In genomic region chr12:81005635-81006034, GRCh38 we compare ENCODE assay signal across 20 cellular contexts.
DNase-seq lines count a peak whose midpoint lies in the region; TF ChIP-seq lines count a peak whose summit lies in the region.
"Had no signal": no experiment of that assay in that cellular context is flagged by ENCODE, and none has a peak within 500 bp of the region (broad histone marks: within the 10 kb centered on the region; RNA-seq: fewer than 3 reads in every experiment).

No MANE protein-coding gene starts in this region.

- H3K4ac ChIP-seq in H9 (ENCODE audit: low read depth, low read length) = no peak overlapping the region

- H2BK120ac ChIP-seq in H9 (ENCODE audit: low read depth, low read length, poor library complexity, severe bottlenecking) = no peak overlapping the region

- H3K9me3 Mint-ChIP-seq in H9 = peaks cover 0 to 4% of the 10 kb centered on the region in 2 experiments; a peak in 1 of 5 replicates
- H3K9me3 Mint-ChIP-seq: GM23338 had no signal

- no peak overlapping the region for H2AFZ ChIP-seq in Karpas-422 (ENCODE audit: low read length)
- H2AFZ ChIP-seq in H9 (ENCODE audit: low read length) = no peak overlapping the region
- H2AFZ ChIP-seq: GM23338 had no signal

- no peaks in the 10 kb centered on the region for H3K9me2 ChIP-seq in Karpas-422 (replicated peaks; ENCODE audit: insufficient read depth, low read length)

- TF ChIP-seq CTCF in H9 (conservative IDR thresholded peaks at IDR 0.05) = no peak

- H3K36me3 ChIP-seq in Karpas-422 (ENCODE audit: insufficient read depth, low read length) = no peaks in the 10 kb centered on the region

- H3K23me2 ChIP-seq in H9 (ENCODE audit: insufficient read length, low read depth, low read length, poor library complexity, severe bottlenecking) = no peaks in the 10 kb centered on the region

- no peak overlapping the region for H2BK20ac ChIP-seq in H9 (ENCODE audit: low read depth, low read length, poor library complexity, severe bottlenecking)

- H4K5ac ChIP-seq in H9 (ENCODE audit: insufficient read length, low read depth, low read length) = no peak overlapping the region

- H3K9me3 ChIP-seq in Karpas-422 (ENCODE audit: low read length) = no peaks in the 10 kb centered on the region
- no peaks in the 10 kb centered on the region for H3K9me3 ChIP-seq in H9 (ENCODE audit: control insufficient read depth, low read depth, low read length)

- H4K91ac ChIP-seq in H9 (ENCODE audit: insufficient read length, low read depth, low read length) = no peak overlapping the region

- H3K4me2 ChIP-seq in Karpas-422 (ENCODE audit: low read depth, low read length, poor library complexity, severe bottlenecking) (no peak overlapping the region), H9 (ENCODE audit: insufficient read depth, insufficient read length, low read length) (no peak overlapping the region)
- H3K4me2 ChIP-seq: GM23338 had no signal

- H3K79me1 ChIP-seq in H9 (ENCODE audit: insufficient read depth, low read depth, low read length, poor library complexity, severe bottlenecking) = no peaks in the 10 kb centered on the region

- no peaks in the 10 kb centered on the region; the same call in 1 of the 2 replicates for H3K27me3 Mint-ChIP-seq in H9 (ENCODE audit: low read depth)
- H3K27me3 Mint-ChIP-seq: CD4-positive, CD25-positive, alpha-beta regulatory T cell; T-cell had no signal

- H2AK5ac ChIP-seq in H9 (ENCODE audit: insufficient read length, low read length) = no peak overlapping the region

- no peaks in the 10 kb centered on the region for H3K4me1 Mint-ChIP-seq in H9
- H3K4me1 Mint-ChIP-seq: CD4-positive, CD25-positive, alpha-beta regulatory T cell; GM23338; T-cell had no signal

- H4K8ac ChIP-seq in H9 (replicated peaks; ENCODE audit: insufficient read length, low read depth, low read length) = no peak overlapping the region

- no peak overlapping the region for H3K4me3 Mint-ChIP-seq in H9
- H3K4me3 Mint-ChIP-seq: CD4-positive, CD25-positive, alpha-beta regulatory T cell; GM23338; T-cell had no signal

- H3K36me3 Mint-ChIP-seq in H9 (ENCODE audit: insufficient read depth in 1 of 3, low read depth in 3 of 3) = no peaks in the 10 kb centered on the region
- H3K36me3 Mint-ChIP-seq: CD4-positive, CD25-positive, alpha-beta regulatory T cell; T-cell had no signal

- no peak overlapping the region for H3K27ac ChIP-seq in Karpas-422 (ENCODE audit: low read length)
- no peak overlapping the region for H3K27ac ChIP-seq in H9 (ENCODE audit: insufficient read length, low read depth, low read length)
- H3K27ac ChIP-seq: 22Rv1 had no signal

- no peak overlapping the region for H3T11ph ChIP-seq in H9 (ENCODE audit: low read length)

- H3K4me1 ChIP-seq in Karpas-422 (ENCODE audit: low read length) = no peaks in the 10 kb centered on the region
- no peaks in the 10 kb centered on the region for H3K4me1 ChIP-seq in H9 (ENCODE audit: insufficient read depth, low read length)

- H3K9ac ChIP-seq in Karpas-422 (ENCODE audit: low read length) (no peak overlapping the region), H9 (ENCODE audit: extremely low read depth, insufficient read length, low read length) (no peak overlapping the region)

- H2BK12ac ChIP-seq in H9 (ENCODE audit: insufficient read length, low read depth, low read length) = no peak overlapping the region

- H2BK15ac ChIP-seq in H9 (ENCODE audit: low read depth, low read length) = no peak overlapping the region

- H3K27ac Mint-ChIP-seq in H9 = no peak overlapping the region
- H3K27ac Mint-ChIP-seq: CD4-positive, CD25-positive, alpha-beta regulatory T cell; GM23338; T-cell had no signal

- no CpG with 5 or more reads among the region's 1 CpG for WGBS in H9 (ENCODE audit: extremely low coverage, insufficient read length, low lambda C conversion rate)

- DNase-seq in DMS79 treated with DMSO at 0.1 percent for 48 hours (lab: John Stamatoyannopoulos, UW) = peak; percentile 11
- DNase-seq in DMS79 (lab: John Stamatoyannopoulos, UW) = no peak
- DNase-seq in NCI-H1092 treated with DMSO at 0.1 percent for 48 hours (lab: John Stamatoyannopoulos, UW) = peak; percentile 69
- DNase-seq in NCI-H2081 treated with DMSO at 0.1 percent for 48 hours (lab: John Stamatoyannopoulos, UW) = peak; percentile 11
- DNase-seq in SK-N-DZ (ENCODE audit: low spot score) = peak; percentile 6
- no peak for DNase-seq in Karpas-422
- no peak for DNase-seq in HuH-7.5 (ENCODE audit: low spot score)
- DNase-seq in H9 = no peak
- DNase-seq: AML-193; CD4-positive, CD25-positive, alpha-beta regulatory T cell; COR-L47; DMS53; NCI-H146; NCI-H2107; NCI-H226; NCI-H526; SHP77 treated with DMSO at 0.1 percent for 48 hours; T-cell had no signal

- no peak overlapping the region for H2BK5ac ChIP-seq in H9 (ENCODE audit: insufficient read length, low read length)

- H3K27me3 ChIP-seq in Karpas-422 (ENCODE audit: low read length) (no peaks in the 10 kb centered on the region), H9 (ENCODE audit: insufficient read depth, low read length) (no peaks in the 10 kb centered on the region)

- H3K79me2 ChIP-seq in Karpas-422 (ENCODE audit: low read length) (no peaks in the 10 kb centered on the region), H9 (ENCODE audit: insufficient read depth, low read length) (no peaks in the 10 kb centered on the region; the same call in 1 of the 2 replicates)

- no peak overlapping the region for H3K18ac ChIP-seq in H9 (ENCODE audit: insufficient read length, low read depth, low read length)

- H3K4me3 ChIP-seq in Karpas-422 (ENCODE audit: low read length) = no peak overlapping the region
- H3K4me3 ChIP-seq: GM23338 had no signal

- no peak overlapping the region for H3K23ac ChIP-seq in H9 (ENCODE audit: insufficient read length, low read depth, low read length)

- no peak overlapping the region for H3K56ac ChIP-seq in H9 (ENCODE audit: insufficient read length, low read depth, low read length)

- no peaks in the 10 kb centered on the region for H4K20me1 ChIP-seq in Karpas-422 (ENCODE audit: insufficient read depth, low read depth, low read length)
- H4K20me1 ChIP-seq in H9 (ENCODE audit: control insufficient read depth, insufficient read depth, insufficient read length) = no peaks in the 10 kb centered on the region

- H3K14ac ChIP-seq in H9 (ENCODE audit: insufficient read depth, low read length) = no peak overlapping the region

Comparison
In these comparisons a context has a peak if more than half of its experiments do, and no peak if none do; other contexts are left out.
1. DNase-seq: peak in DMS79 treated with DMSO at 0.1 percent for 48 hours (single experiment), NCI-H1092 treated with DMSO at 0.1 percent for 48 hours (single experiment), NCI-H2081 treated with DMSO at 0.1 percent for 48 hours (single experiment) and SK-N-DZ (single experiment); none in DMS79 (single experiment), Karpas-422 (single experiment), HuH-7.5 (single experiment) and H9 (single experiment).